ENCODE assay signal across 12 cellular contexts in genomic region chr20:23066772-23067171, GRCh38. TPM values are rescaled to one million over a fixed set of nuclear protein-coding genes. Genes with fewer than 3 reads are reported as not detected.
"Had no signal": no experiment of that assay in that cellular context is flagged by ENCODE, and none has a peak within 500 bp of the region (broad histone marks: within the 10 kb centered on the region; RNA-seq: fewer than 3 reads in every experiment).

No MANE protein-coding gene starts in this region.

- H3K9ac ChIP-seq: KMS-11 had no signal

- H3K4me2 ChIP-seq: GM23338, KMS-11 had no signal

- DNase-seq: H9, HCEC 1CT, HFFc6, IMR-90, Karpas-422, KBM-7 had no signal

- H3K4me3 Mint-ChIP-seq: GM23338, H9, HFFc6 had no signal

- H2AFZ ChIP-seq: GM23338 had no signal

- H3K4me3 ChIP-seq: GM23338 had no signal

- ATAC-seq: GM23338 had no signal

- H3K27ac Mint-ChIP-seq: GM23338, H9, HFFc6 had no signal

- FAIRE-seq: H1, H54 had no signal

- H3K9me3 Mint-ChIP-seq: GM23338, H9, HFFc6 had no signal

- H3K27ac ChIP-seq: HL-60, KMS-11 had no signal

RNA-seq across cellular contexts. Expression of gene THBD, which starts 17.3 kb away (rescaled TPM):
- total RNA-seq: HT1080, IMR-90 had no signal

RNA-seq across cellular contexts. Expression of gene CD93, which starts 19.4 kb away (rescaled TPM):
- total RNA-seq: GM23338, H9, HFFc6 had no signal

RNA-seq across cellular contexts. Expression of gene SSTR4, which starts 31.7 kb away (rescaled TPM):
- total RNA-seq: GM23338, H1, H9, HFFc6, HT1080, IMR-90 had no signal
- polyA plus RNA-seq: GM23338, IMR-90 had no signal
